9 cellular contexts compared by ENCODE assay signal in the genomic region with DNA sequence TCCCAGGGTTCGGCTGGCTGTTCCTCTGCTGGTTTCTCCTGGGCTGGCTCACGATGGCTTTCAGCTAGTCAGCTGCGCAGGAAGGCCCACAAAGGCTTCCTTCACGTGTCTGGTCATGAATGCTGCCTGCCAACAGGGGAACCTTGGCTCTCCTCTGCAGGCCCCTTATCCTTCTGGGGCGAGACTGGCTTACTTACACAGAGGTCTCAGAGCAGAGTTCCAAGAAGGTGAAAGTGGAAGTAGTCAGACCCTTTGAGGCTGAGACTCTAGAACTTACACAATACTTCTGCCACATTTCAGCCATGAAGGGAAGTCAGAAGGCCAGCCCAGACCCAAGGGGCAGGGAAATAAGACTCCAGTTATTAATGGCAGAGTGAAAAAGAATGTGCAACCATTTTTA.
DNase-seq lines count a peak whose midpoint lies in the region; ATAC-seq, FAIRE-seq and TF ChIP-seq lines count a peak whose summit lies in the region.
"Had no signal": no experiment of that assay in that cellular context is flagged by ENCODE, and none has a peak within 500 bp of the region (broad histone marks: within the 10 kb centered on the region; RNA-seq: fewer than 3 reads in every experiment).

No MANE protein-coding gene starts in this region.

- H3K36me3 ChIP-seq in bronchial epithelial cell (ENCODE audit: control insufficient read depth, insufficient read depth, low read length) (peaks cover 2% of the 10 kb centered on the region), testis (ENCODE audit: low read depth, missing control alignments) (no peaks in the 10 kb centered on the region), small intestine (ENCODE audit: control insufficient read depth in 2 of 2, insufficient read depth in 2 of 2, low read length in 2 of 2) (no peaks in the 10 kb centered on the region)

- TF ChIP-seq POLR2A in testis (IDR thresholded peaks at IDR 0.05), result no peak

- ATAC-seq in left colon, result peak; percentile 26
- ATAC-seq in GM21528 (IDR thresholded peaks at IDR 0.05; ENCODE audit: low FRiP score, unreplicated experiment), result no peak

- DNase-seq in Kasumi-1 (lab: John Stamatoyannopoulos, UW) (peak; percentile 35 to 48), bronchial epithelial cell (ENCODE audit: low read depth) (no peak), left colon (no peak), testis (peak; percentile 45), GM10266 (ENCODE audit: extremely low spot score) (no peak), small intestine (no peak)
- no peak for DNase-seq in activated CD4-positive, alpha-beta T cell treated with anti-CD3 and anti-CD28 coated beads, Interleukin-2, amount 50 U/mL, for 1 hour
- DNase-seq: NCI-H510A treated with DMSO at 0.1 percent for 48 hours had no signal

- intact Hi-C loops in left colon (cut with DNase I, micrococcal nuclease) (loop anchor here in 1 of 2 donors (10.0 kb wide), 1 partner anchor 416 kb away; no protein-coding TSS in a partner anchor), testis (cut with DNase I; ENCODE audit: low total_unique reads) (loop anchor here (10.0 kb wide), 1 partner anchor 86 kb away; no protein-coding TSS in a partner anchor)

- H3K9me3 ChIP-seq in testis (no peaks in the 10 kb centered on the region), small intestine (ENCODE audit: control insufficient read depth, low read depth) (no peaks in the 10 kb centered on the region)

- 57 to 88% methylated on average over 5 of the region's 5 CpGs for WGBS in testis, 2 donors
- WGBS in small intestine, 3 donors, result 83 to 88% (median 88%) methylated on average over 5 of the region's 5 CpGs

- H3K27me3 ChIP-seq in bronchial epithelial cell (ENCODE audit: control insufficient read depth, insufficient read depth, low read length), result no peaks in the 10 kb centered on the region
- H3K27me3 ChIP-seq in testis, result no peaks in the 10 kb centered on the region
- H3K27me3 ChIP-seq in small intestine (ENCODE audit: control insufficient read depth in 2 of 2, insufficient read depth in 2 of 2, low read length in 2 of 2), result no peaks in the 10 kb centered on the region

- TF ChIP-seq CTCF in bronchial epithelial cell (IDR thresholded peaks at IDR 0.05; ENCODE audit: insufficient read depth, low read length, severe bottlenecking) (no peak), testis (IDR thresholded peaks at IDR 0.05) (no peak), GM10266 (IDR thresholded peaks at IDR 0.05; ENCODE audit: control insufficient read depth, insufficient read depth, low read depth, missing control alignments) (no peak)

- H3K4me1 ChIP-seq in testis, result peaks cover 15% of the 10 kb centered on the region
- no peaks in the 10 kb centered on the region for H3K4me1 ChIP-seq in small intestine (ENCODE audit: control insufficient read depth in 2 of 2, insufficient read depth in 1 of 2, low read depth in 1 of 2, low read length in 1 of 2)

- FAIRE-seq in bronchial epithelial cell (lab: Jason Lieb, UNC), result peak; percentile 47
- FAIRE-seq in small intestine (lab: Jason Lieb, UNC), result no peak

- H3K4me3 ChIP-seq in bronchial epithelial cell (ENCODE audit: low read depth, low read length) (no peak overlapping the region), testis (no peak overlapping the region), small intestine (ENCODE audit: low read depth in 1 of 2, low read length in 2 of 2) (no peak overlapping the region)

- H3K27ac ChIP-seq in testis (peak overlapping the region; percentile 41 to 71), small intestine (ENCODE audit: low read depth in 1 of 2, low read length in 1 of 2) (peak overlapping the region in 1 of 2 donors; percentile 30)

Comparison
In these comparisons a context has a peak if more than half of its experiments do, and no peak if none do; other contexts are left out.
1. DNase-seq: peak in Kasumi-1 (2 of 2) and testis (single experiment); none in bronchial epithelial cell (single experiment), left colon (0 of 2), activated CD4-positive, alpha-beta T cell treated with anti-CD3 and anti-CD28 coated beads, Interleukin-2, amount 50 U/mL, for 1 hour (single experiment), GM10266 (single experiment) and small intestine (single experiment).